ENCODE assay signal across 32 cellular contexts in genomic region chr11:75289919-75290318, GRCh38. TPM values are rescaled to one million over a fixed set of nuclear protein-coding genes. Genes with fewer than 3 reads are reported as not detected.
"Had no signal": no experiment of that assay in that cellular context is flagged by ENCODE, and none has a peak within 500 bp of the region (broad histone marks: within the 10 kb centered on the region; RNA-seq: fewer than 3 reads in every experiment).

No MANE protein-coding gene starts in this region.

- H3K9me3 ChIP-seq: adrenal gland, body of pancreas, gastroesophageal sphincter, ovary, testis, transverse colon had no signal

- H3K4me1 Mint-ChIP-seq: activated CD8-positive, alpha-beta memory T cell treated with anti-CD3 and anti-CD28 coated beads, Interleukin-2, amount 10 ng/mL, durations not matched to agents 7 days and 5 days; stimulated activated naive B cell treated with anti-CD40 and anti-IgM and Interleukin-4, amounts not matched to agents 10 μg/mL and 1 μg/mL and 100 μg/mL, for 72 hours had no signal

- H3K36me3 Mint-ChIP-seq: activated naive CD8-positive, alpha-beta T cell treated with anti-CD3 and anti-CD28 coated beads for 36 hours; stimulated activated naive B cell treated with anti-CD40 and anti-IgM and Interleukin-4, amounts not matched to agents 10 μg/mL and 1 μg/mL and 100 μg/mL, for 72 hours had no signal

- H3K4me3 ChIP-seq: adrenal gland, body of pancreas, coronary artery, gastroesophageal sphincter, ovary, skin epidermis, testis, transverse colon had no signal

- H3K27me3 ChIP-seq: adrenal gland, body of pancreas, gastroesophageal sphincter, ovary, testis, transverse colon had no signal

- ATAC-seq: activated CD4-positive, alpha-beta T cell treated with anti-CD3 and anti-CD28 coated beads for 36 hours; activated CD8-positive, alpha-beta memory T cell treated with anti-CD3 and anti-CD28 coated beads, Interleukin-2, amount 10 ng/mL, durations not matched to agents 7 days and 5 days; activated CD8-positive, alpha-beta T cell treated with anti-CD3 and anti-CD28 coated beads, Interleukin-2, amount 10 ng/mL, durations not matched to agents 7 days and 5 days; body of pancreas; effector memory CD8-positive, alpha-beta T cell; gastroesophageal sphincter; left colon; stimulated activated naive B cell treated with anti-CD40 and anti-IgM and Interleukin-4, amounts not matched to agents 10 μg/mL and 1 μg/mL and 100 μg/mL, for 72 hours; T-helper 17 cell had no signal

- DNase-seq: activated CD4-positive, alpha-beta T cell treated with anti-CD3 and anti-CD28 coated beads for 36 hours; activated CD4-positive, CD25-positive, alpha-beta regulatory T cell; activated CD8-positive, alpha-beta memory T cell treated with anti-CD3 and anti-CD28 coated beads, Interleukin-2, amount 10 ng/mL, durations not matched to agents 7 days and 5 days; activated CD8-positive, alpha-beta T cell treated with anti-CD3 and anti-CD28 coated beads, Interleukin-2, amount 10 ng/mL, durations not matched to agents 7 days and 5 days; activated naive CD4-positive, alpha-beta T cell; activated naive CD8-positive, alpha-beta T cell treated with anti-CD3 and anti-CD28 coated beads for 36 hours; activated T-cell treated with anti-CD3 and anti-CD28 coated beads, Interleukin-2, amount 50 U/mL, for 48 hours; adrenal gland; body of pancreas; effector memory CD8-positive, alpha-beta T cell; hippocampal formation; left colon; mesenchymal stem cell; nephron progenitor cell; ovary; stimulated activated CD4-positive, alpha-beta T cell treated with anti-CD3 and anti-CD28 coated beads, Interleukin-12 subunit alpha, Interleukin-12 subunit beta, amount 100 ng/mL, for 4 hours; stimulated activated CD4-positive, alpha-beta T cell treated with anti-CD3 and anti-CD28 coated beads, Interleukin-4, amount 100 ng/mL, for 4 hours; stimulated activated CD8-positive, alpha-beta memory T cell treated with anti-CD3 and anti-CD28 coated beads, Interleukin-4, amount 100 ng/mL, for 48 hours; stimulated activated naive B cell treated with anti-CD40 and anti-IgM and Interleukin-4, amounts not matched to agents 10 μg/mL and 1 μg/mL and 100 μg/mL, for 72 hours; T-helper 17 cell; testis; transverse colon had no signal

- H3K4me3 Mint-ChIP-seq: activated CD4-positive, alpha-beta T cell treated with anti-CD3 and anti-CD28 coated beads for 36 hours; activated CD8-positive, alpha-beta memory T cell treated with anti-CD3 and anti-CD28 coated beads, Interleukin-2, amount 10 ng/mL, durations not matched to agents 7 days and 5 days; activated CD8-positive, alpha-beta T cell treated with anti-CD3 and anti-CD28 coated beads, Interleukin-2, amount 10 ng/mL, durations not matched to agents 7 days and 5 days; activated naive CD8-positive, alpha-beta T cell treated with anti-CD3 and anti-CD28 coated beads for 36 hours; effector memory CD8-positive, alpha-beta T cell; nephron progenitor cell; stimulated activated naive B cell treated with anti-CD40 and anti-IgM and Interleukin-4, amounts not matched to agents 10 μg/mL and 1 μg/mL and 100 μg/mL, for 72 hours; T-helper 17 cell had no signal

- H3K4me1 ChIP-seq: adrenal gland, body of pancreas, testis, transverse colon had no signal

- H3K9me3 Mint-ChIP-seq: activated naive CD8-positive, alpha-beta T cell treated with anti-CD3 and anti-CD28 coated beads for 36 hours; effector memory CD8-positive, alpha-beta T cell; nephron progenitor cell; stimulated activated naive B cell treated with anti-CD40 and anti-IgM and Interleukin-4, amounts not matched to agents 10 μg/mL and 1 μg/mL and 100 μg/mL, for 72 hours had no signal

- H3K36me3 ChIP-seq: adrenal gland, ovary had no signal

- H3K27ac ChIP-seq: adrenal gland, body of pancreas, coronary artery, gastroesophageal sphincter, ovary, skin epidermis, testis, transverse colon had no signal

- H3K27ac Mint-ChIP-seq: activated CD4-positive, alpha-beta T cell treated with anti-CD3 and anti-CD28 coated beads for 36 hours; activated CD8-positive, alpha-beta memory T cell treated with anti-CD3 and anti-CD28 coated beads, Interleukin-2, amount 10 ng/mL, durations not matched to agents 7 days and 5 days; activated CD8-positive, alpha-beta T cell treated with anti-CD3 and anti-CD28 coated beads, Interleukin-2, amount 10 ng/mL, durations not matched to agents 7 days and 5 days; activated naive CD8-positive, alpha-beta T cell treated with anti-CD3 and anti-CD28 coated beads for 36 hours; nephron progenitor cell; progenitor cell of endocrine pancreas; stimulated activated naive B cell treated with anti-CD40 and anti-IgM and Interleukin-4, amounts not matched to agents 10 μg/mL and 1 μg/mL and 100 μg/mL, for 72 hours had no signal

RNA-seq across cellular contexts. Expression of gene TPBGL, which starts 49.3 kb away (rescaled TPM):
- total RNA-seq: endothelial cell of umbilical vein, fibroblast of lung, fibroblast of villous mesenchyme, progenitor cell of endocrine pancreas, urinary bladder had no signal
- polyA plus RNA-seq: aorta, endothelial cell of umbilical vein, fibroblast of lung, keratinocyte had no signal
